Comparison of ENCODE assay signal across 17 cellular contexts in the genomic region with DNA sequence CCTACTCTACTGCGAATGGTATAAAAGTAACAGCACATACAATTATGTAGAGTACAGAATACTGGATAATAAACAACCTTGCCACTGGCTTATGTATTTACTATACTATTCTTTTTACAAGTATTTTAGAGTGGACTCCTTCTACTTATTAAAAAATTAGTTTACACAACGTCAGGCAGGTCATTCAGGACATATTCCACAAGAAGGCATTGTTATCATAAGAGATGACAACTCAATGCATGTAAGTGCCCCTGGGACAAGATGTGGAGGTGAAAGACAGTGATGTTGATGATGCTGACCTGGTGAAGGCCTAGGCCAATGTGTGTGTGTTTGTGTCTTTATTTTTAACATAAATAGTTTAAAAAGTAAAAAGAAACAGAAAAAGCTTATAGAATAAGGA.
A peak's percentile ranks its signal among the peaks of the same experiment; 100 is the strongest.
DNase-seq lines count a peak whose midpoint lies in the region; ATAC-seq and TF ChIP-seq lines count a peak whose summit lies in the region.
"Had no signal": no experiment of that assay in that cellular context is flagged by ENCODE, and none has a peak within 500 bp of the region (broad histone marks: within the 10 kb centered on the region; RNA-seq: fewer than 3 reads in every experiment).

No MANE protein-coding gene starts in this region.

- no peak overlapping the region for H3K4me3 Mint-ChIP-seq in osteocyte (ENCODE audit: unreplicated experiment)
- H3K4me3 Mint-ChIP-seq: CD4-positive, alpha-beta memory T cell; IgD-negative memory B cell had no signal

- DNase-seq in NCI-H2171 treated with DMSO at 0.1 percent for 48 hours (lab: John Stamatoyannopoulos, UW) (peak; percentile 48), NCI-H2171 (lab: John Stamatoyannopoulos, UW) (no peak), HT-29 (ENCODE audit: low spot score) (peak; percentile 47), NCI-H69 (lab: John Stamatoyannopoulos, UW) (peak; percentile 43), left kidney (ENCODE audit: low read depth, low spot score) (peak; percentile 2), osteocyte (ENCODE audit: extremely low spot score, unreplicated experiment) (no peak), GM10266 (ENCODE audit: extremely low spot score) (no peak)
- DNase-seq: BE2C; CD4-positive, alpha-beta memory T cell; DMS79 treated with DMSO at 0.1 percent for 48 hours; GM23248; Kasumi-1; NCI-H187 treated with DMSO at 0.1 percent for 48 hours; NCI-H446; T1000 had no signal

- H3K27ac Mint-ChIP-seq in osteocyte (ENCODE audit: unreplicated experiment): no peak overlapping the region
- H3K27ac Mint-ChIP-seq: CD4-positive, alpha-beta memory T cell; IgD-negative memory B cell had no signal

- no peaks in the 10 kb centered on the region for H3K27me3 Mint-ChIP-seq in osteocyte (ENCODE audit: unreplicated experiment)
- H3K27me3 Mint-ChIP-seq: CD4-positive, alpha-beta memory T cell; IgD-negative memory B cell had no signal

- TF ChIP-seq CTCF in osteocyte (IDR thresholded peaks at IDR 0.05) (no peak), GM10266 (IDR thresholded peaks at IDR 0.05; ENCODE audit: control insufficient read depth, insufficient read depth, low read depth, missing control alignments) (no peak)

- no peak for ATAC-seq in HG03469 (IDR thresholded peaks at IDR 0.05; ENCODE audit: unreplicated experiment)

- H3K9me3 Mint-ChIP-seq in osteocyte (ENCODE audit: unreplicated experiment): no peaks in the 10 kb centered on the region

- no peaks in the 10 kb centered on the region for H3K36me3 Mint-ChIP-seq in osteocyte (ENCODE audit: unreplicated experiment)
- H3K36me3 Mint-ChIP-seq: CD4-positive, alpha-beta memory T cell; IgD-negative memory B cell had no signal

- H3K4me1 Mint-ChIP-seq in osteocyte (ENCODE audit: unreplicated experiment): no peaks in the 10 kb centered on the region
- H3K4me1 Mint-ChIP-seq: CD4-positive, alpha-beta memory T cell; IgD-negative memory B cell had no signal

Comparison
In these comparisons a context has a peak if more than half of its experiments do, and no peak if none do; other contexts are left out.
1. DNase-seq: peak in NCI-H2171 treated with DMSO at 0.1 percent for 48 hours (single experiment), HT-29 (single experiment), NCI-H69 (single experiment) and left kidney (single experiment); none in NCI-H2171 (single experiment), osteocyte (single experiment) and GM10266 (single experiment).